In genomic region chr4:52036875-52037274, GRCh38 we compare ENCODE assay signal across 10 cellular contexts. TPM values are rescaled to one million over a fixed set of nuclear protein-coding genes. Genes with fewer than 3 reads are reported as not detected.
DNase-seq lines count a peak whose midpoint lies in the region; ATAC-seq and TF ChIP-seq lines count a peak whose summit lies in the region.
"Had no signal": no experiment of that assay in that cellular context is flagged by ENCODE, and none has a peak within 500 bp of the region (broad histone marks: within the 10 kb centered on the region; RNA-seq: fewer than 3 reads in every experiment).

No MANE protein-coding gene starts in this region.

- H3K4me1 ChIP-seq in DND-41 (ENCODE audit: insufficient read depth, low read length) (peaks cover 21% of the 10 kb centered on the region), SJSA1 (replicated peaks) (peaks cover 13% of the 10 kb centered on the region)

- peaks cover 28% of the 10 kb centered on the region for H3K4me1 Mint-ChIP-seq in progenitor cell of endocrine pancreas (ENCODE audit: low read depth)

- peak overlapping the region; percentile 58 for H3K4me2 ChIP-seq in DND-41 (ENCODE audit: insufficient read depth, low read length)

- no peaks in the 10 kb centered on the region for H3K9me3 ChIP-seq in DND-41 (ENCODE audit: insufficient read depth, low read length, severe bottlenecking)
- 0 out of 2 replicates have a peak, but pooled peaks cover 5% of the 10 kb centered on the region for H3K9me3 ChIP-seq in SJSA1 (replicated peaks)

- H3K9me3 Mint-ChIP-seq in progenitor cell of endocrine pancreas (ENCODE audit: low read depth), result no peaks in the 10 kb centered on the region

- H3K36me3 ChIP-seq in DND-41 (ENCODE audit: insufficient read depth, low read length) (no peaks in the 10 kb centered on the region), SJSA1 (peaks cover 25% of the 10 kb centered on the region), H7 (replicated peaks; ENCODE audit: control insufficient read depth, insufficient read depth, low read length) (peaks cover 2% of the 10 kb centered on the region; the same call in 1 of the 2 replicates)

- peaks cover under 1% of the 10 kb centered on the region for H3K36me3 Mint-ChIP-seq in progenitor cell of endocrine pancreas (ENCODE audit: insufficient read depth)

- H3K9ac ChIP-seq in DND-41 (ENCODE audit: low read depth, low read length), result peak overlapping the region; percentile 56

- ATAC-seq in DND-41 (ENCODE audit: insufficient read depth, low read depth) (no peak), HG03432 (IDR thresholded peaks at IDR 0.05; ENCODE audit: unreplicated experiment) (no peak)

- H3K27ac Mint-ChIP-seq in progenitor cell of endocrine pancreas, result no peak overlapping the region

- H2AFZ ChIP-seq in DND-41 (ENCODE audit: low read depth, low read length), result peak overlapping the region; percentile 69; the same call in 1 of the 2 replicates

- peak overlapping the region; percentile 75 for H3K4me3 Mint-ChIP-seq in progenitor cell of endocrine pancreas (ENCODE audit: low read depth)

- H3K27ac ChIP-seq in DND-41 (ENCODE audit: low read length) (no peak overlapping the region), SJSA1 (no peak overlapping the region)
- H3K27ac ChIP-seq: HL-60 had no signal

- H4K20me1 ChIP-seq in DND-41 (ENCODE audit: insufficient read depth, low read length), result no peaks in the 10 kb centered on the region

- H3K4me3 ChIP-seq in DND-41 (ENCODE audit: low read depth in 1 of 2, low read length in 2 of 2) (peak overlapping the region in 1 of 2 experiments; percentile 66; a peak in 3 of 4 replicates), SJSA1 (peak overlapping the region; percentile 65), fibroblast of mammary gland (ENCODE audit: control insufficient read depth, low read depth, low read length) (peak overlapping the region; percentile 78), H7 (ENCODE audit: insufficient read depth, low read depth, low read length) (no peak overlapping the region)

- H3K27me3 ChIP-seq in DND-41 (ENCODE audit: insufficient read depth, low read length, poor library complexity) (no peaks in the 10 kb centered on the region), SJSA1 (replicated peaks) (peaks cover 6% of the 10 kb centered on the region), H7 (ENCODE audit: control insufficient read depth, insufficient read depth, low read length) (peaks cover 5% of the 10 kb centered on the region)

- H3K79me2 ChIP-seq in DND-41 (ENCODE audit: insufficient read depth, low read length), result peaks cover 22% of the 10 kb centered on the region

- H3K27me3 Mint-ChIP-seq in progenitor cell of endocrine pancreas, result peaks cover 15% of the 10 kb centered on the region

- DNase-seq in DND-41 (no peak), SJSA1 (ENCODE audit: low read depth in 1 of 2, low spot score in 2 of 2) (no peak), fibroblast of mammary gland (ENCODE audit: low read depth) (peak; percentile 41), progenitor cell of endocrine pancreas (ENCODE audit: low spot score, unreplicated experiment) (no peak), EL (no peak), H7 (no peak), kidney glomerular epithelial cell (lab: John Stamatoyannopoulos, UW) (no peak)
- DNase-seq: RPMI8226 had no signal

- TF ChIP-seq CTCF in DND-41 (IDR thresholded peaks at IDR 0.05; ENCODE audit: borderline replicate concordance, extremely low read depth, low read length, poor library complexity, severe bottlenecking) (no peak), fibroblast of mammary gland (conservative IDR thresholded peaks at IDR 0.05; ENCODE audit: control insufficient read depth, insufficient read depth, low read depth, low read length) (no peak), progenitor cell of endocrine pancreas (IDR thresholded peaks at IDR 0.05; ENCODE audit: unreplicated experiment) (no peak)

RNA-seq across cellular contexts. Expression of gene SGCB, which starts 1.2 kb away (rescaled TPM):
- 20.1 and 32.8 TPM in 2 replicates for total RNA-seq in SJSA1 (2014; rRNA removed; shearing (Covaris generic))
- total RNA-seq in progenitor cell of endocrine pancreas, result 29.7 and 30.1 TPM in 2 replicates
- 8.7 and 9.5 TPM in 2 replicates for total RNA-seq in H7 (2014; rRNA removed; shearing (Covaris generic))

RNA-seq across cellular contexts. Expression of gene SPATA18, which starts 14.2 kb away (rescaled TPM):
- 0.11 TPM in 1 of 2 replicates, not detected in the other for total RNA-seq in SJSA1 (2014; rRNA removed; shearing (Covaris generic))
- 7.4 and 8.5 TPM in 2 replicates for total RNA-seq in progenitor cell of endocrine pancreas
- total RNA-seq in H7 (2014; rRNA removed; shearing (Covaris generic)), result 0.10 and 0.26 TPM in 2 replicates

RNA-seq across cellular contexts. Expression of gene LRRC66, which starts 16.7 kb away (rescaled TPM):
- total RNA-seq in SJSA1 (2014; rRNA removed; shearing (Covaris generic)), result 0.05 TPM in 1 of 2 replicates, not detected in the other
- total RNA-seq in progenitor cell of endocrine pancreas, result 0.38 and 0.58 TPM in 2 replicates
- total RNA-seq in H7 (2014; rRNA removed; shearing (Covaris generic)), result 0.10 and 0.15 TPM in 2 replicates
